1 cellular context compared by ENCODE assay signal in genomic region chr6:134049176-134049575, GRCh38.
TF ChIP-seq lines count a peak whose summit lies in the region.

No MANE protein-coding gene starts in this region.

TF ChIP-seq in WTC11, 78 proteins besides CTCF, POLR2A, EP300 and RAD21 (continued from another document):
- TF ChIP-seq E2F4 (CRISPR knock-in tag; IDR thresholded peaks at IDR 0.05; ENCODE audit: borderline replicate concordance, low read depth) (no peak), ATF2 (CRISPR knock-in tag; IDR thresholded peaks at IDR 0.05; ENCODE audit: borderline replicate concordance, low read depth) (no peak), CREM (CRISPR knock-in tag; IDR thresholded peaks at IDR 0.05) (no peak), TCF7 (CRISPR knock-in tag; IDR thresholded peaks at IDR 0.05; ENCODE audit: low read depth) (no peak), ZNF423 (CRISPR knock-in tag; IDR thresholded peaks at IDR 0.05) (no peak), E2F5 (CRISPR knock-in tag; IDR thresholded peaks at IDR 0.05) (no peak), MYBL2 (CRISPR knock-in tag; IDR thresholded peaks at IDR 0.05) (no peak), IRF1 (CRISPR knock-in tag; IDR thresholded peaks at IDR 0.05) (no peak), NFYB (CRISPR knock-in tag; conservative IDR thresholded peaks at IDR 0.05; ENCODE audit: low read depth) (no peak), TEAD4 (CRISPR knock-in tag; IDR thresholded peaks at IDR 0.05) (no peak), FOXJ3 (CRISPR knock-in tag; IDR thresholded peaks at IDR 0.05; ENCODE audit: borderline replicate concordance) (no peak), GTF2I (CRISPR knock-in tag; conservative IDR thresholded peaks at IDR 0.05) (no peak)
